Comparison of ENCODE assay signal across 1 cellular context in genomic region chr1:100866041-100866900, GRCh38.
TF ChIP-seq lines count a peak whose summit lies in the region.

No MANE protein-coding gene starts in this region.

TF ChIP-seq in WTC11, 78 proteins besides CTCF, POLR2A, EP300 and RAD21 (continued from another document):
- TF ChIP-seq ZNF425 (CRISPR knock-in tag; conservative IDR thresholded peaks at IDR 0.05): no peak
- no peak for TF ChIP-seq ATF3 (CRISPR knock-in tag; conservative IDR thresholded peaks at IDR 0.05)
- no peak for TF ChIP-seq SMAD4 (CRISPR knock-in tag; IDR thresholded peaks at IDR 0.05)
- no peak for TF ChIP-seq MYBL2 (CRISPR knock-in tag; IDR thresholded peaks at IDR 0.05)
TF ChIP-seq in WTC11: peak in this region for 0.
